ENCODE assay signal across 17 cellular contexts in the genomic region with DNA sequence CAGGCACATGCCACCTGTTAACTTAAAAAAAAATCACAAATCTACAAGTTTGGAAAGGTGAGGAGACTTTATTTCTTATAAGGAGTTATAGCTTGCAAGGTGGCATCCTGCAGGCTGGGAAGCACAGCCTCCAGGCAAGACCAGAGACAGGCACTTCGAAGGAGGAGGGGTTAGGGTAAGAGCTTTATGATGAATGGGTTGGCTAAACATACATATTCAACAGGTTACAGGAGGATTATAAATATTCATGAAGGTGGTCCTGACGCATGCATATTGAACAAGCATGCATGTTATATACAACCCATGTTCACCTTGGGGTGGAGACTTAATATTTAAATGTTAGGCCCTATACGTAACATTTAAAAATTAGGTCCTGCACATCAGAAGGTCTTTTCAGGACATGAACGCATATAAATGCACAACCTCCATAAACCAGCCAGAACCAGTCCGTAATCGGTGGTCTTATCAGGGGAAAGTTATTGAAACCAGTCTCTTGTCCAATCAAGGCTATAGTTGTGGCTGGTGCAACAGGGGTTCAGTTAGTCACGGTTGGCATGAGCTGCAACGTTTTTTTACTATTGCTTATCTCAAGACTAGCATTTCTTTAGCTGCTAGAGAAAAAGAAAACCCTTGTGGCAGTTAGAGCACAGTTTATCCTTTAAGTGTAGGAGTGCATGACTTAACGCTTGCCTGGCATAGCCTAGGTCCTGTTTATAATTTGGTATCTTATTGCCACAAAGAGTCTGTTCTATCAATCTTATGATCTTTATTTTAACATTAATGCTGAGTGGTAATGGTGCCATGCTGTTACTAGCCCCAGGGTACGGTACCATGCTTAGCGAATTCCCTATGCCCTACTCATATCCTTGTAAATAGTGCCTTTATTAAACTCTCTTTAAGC.
"Had no signal": no experiment of that assay in that cellular context is flagged by ENCODE, and none has a peak within 500 bp of the region (broad histone marks: within the 10 kb centered on the region; RNA-seq: fewer than 3 reads in every experiment).

No MANE protein-coding gene starts in this region.

- H3K36me3 ChIP-seq: left ventricle myocardium inferior, neural progenitor cell, right atrium auricular region had no signal

- H3K27ac Mint-ChIP-seq: activated naive CD4-positive, alpha-beta T cell treated with anti-CD3 and anti-CD28 coated beads, Interleukin-2, amount 50 U/mL, for 72 hours; endodermal cell; neural progenitor cell; stimulated activated effector memory CD8-positive, alpha-beta T cell treated with anti-CD3 and anti-CD28 coated beads, Interleukin-12 subunit alpha, Interleukin-12 subunit beta, amount 100 ng/mL, for 72 hours; T-helper 17 cell had no signal

- H3K9me3 ChIP-seq: left ventricle myocardium inferior, right atrium auricular region, tibial artery had no signal

- H3K4me3 ChIP-seq: left ventricle myocardium inferior, neural progenitor cell, right atrium auricular region, tibial artery had no signal

- H3K27ac ChIP-seq: left ventricle myocardium inferior, neural progenitor cell, parathyroid adenoma, right atrium auricular region, tibial artery had no signal

- H3K36me3 Mint-ChIP-seq: activated naive CD4-positive, alpha-beta T cell treated with anti-CD3 and anti-CD28 coated beads, Interleukin-2, amount 50 U/mL, for 72 hours had no signal

- H3K4me1 Mint-ChIP-seq: neural progenitor cell; stimulated activated effector memory CD8-positive, alpha-beta T cell treated with anti-CD3 and anti-CD28 coated beads, Interleukin-12 subunit alpha, Interleukin-12 subunit beta, amount 100 ng/mL, for 72 hours; T-helper 17 cell had no signal

- ATAC-seq: activated naive CD4-positive, alpha-beta T cell treated with anti-CD3 and anti-CD28 coated beads, Interleukin-2, amount 50 U/mL, for 72 hours; activated T-cell treated with anti-CD3 and anti-CD28 coated beads, Interleukin-2, amount 50 U/mL, for 4 hours; stimulated activated effector memory CD8-positive, alpha-beta T cell treated with anti-CD3 and anti-CD28 coated beads, Interleukin-12 subunit alpha, Interleukin-12 subunit beta, amount 100 ng/mL, for 72 hours; T-helper 17 cell had no signal

- H3K27me3 ChIP-seq: neural progenitor cell, right atrium auricular region, tibial artery had no signal

- H3K4me3 Mint-ChIP-seq: activated T-cell treated with anti-CD3 and anti-CD28 coated beads, Interleukin-2, amount 50 U/mL, for 4 hours; endodermal cell; neural progenitor cell; stimulated activated effector memory CD8-positive, alpha-beta T cell treated with anti-CD3 and anti-CD28 coated beads, Interleukin-12 subunit alpha, Interleukin-12 subunit beta, amount 100 ng/mL, for 72 hours; T-helper 17 cell had no signal

- H3K27me3 Mint-ChIP-seq: T-helper 17 cell had no signal

- H3K79me2 ChIP-seq: parathyroid adenoma had no signal

- H3K9me3 Mint-ChIP-seq: activated naive CD4-positive, alpha-beta T cell treated with anti-CD3 and anti-CD28 coated beads, Interleukin-2, amount 50 U/mL, for 72 hours; activated T-cell treated with anti-CD3 and anti-CD28 coated beads, Interleukin-2, amount 50 U/mL, for 4 hours; endodermal cell; stimulated activated effector memory CD8-positive, alpha-beta T cell treated with anti-CD3 and anti-CD28 coated beads, Interleukin-12 subunit alpha, Interleukin-12 subunit beta, amount 100 ng/mL, for 72 hours had no signal

- DNase-seq: activated CD4-positive, alpha-beta T cell treated with anti-CD3 and anti-CD28 coated beads, Interleukin-2, amount 50 U/mL, for 4 hours; activated effector memory CD4-positive, alpha-beta T cell treated with anti-CD3 and anti-CD28 coated beads, Interleukin-2, amount 50 U/mL, for 16 hours; activated T-cell treated with anti-CD3 and anti-CD28 coated beads, Interleukin-2, amount 50 U/mL, for 4 hours; amygdala; endodermal cell; foreskin fibroblast; islet precursor cell; left ventricle myocardium inferior; mesenchymal stem cell; small intestine; T-helper 17 cell; tibial artery had no signal

- H3K4me1 ChIP-seq: right atrium auricular region had no signal

- H2AFZ ChIP-seq: neural progenitor cell, parathyroid adenoma had no signal

- H3K4me2 ChIP-seq: neural progenitor cell had no signal
